Comparison of ENCODE assay signal across 8 cellular contexts in the genomic region with DNA sequence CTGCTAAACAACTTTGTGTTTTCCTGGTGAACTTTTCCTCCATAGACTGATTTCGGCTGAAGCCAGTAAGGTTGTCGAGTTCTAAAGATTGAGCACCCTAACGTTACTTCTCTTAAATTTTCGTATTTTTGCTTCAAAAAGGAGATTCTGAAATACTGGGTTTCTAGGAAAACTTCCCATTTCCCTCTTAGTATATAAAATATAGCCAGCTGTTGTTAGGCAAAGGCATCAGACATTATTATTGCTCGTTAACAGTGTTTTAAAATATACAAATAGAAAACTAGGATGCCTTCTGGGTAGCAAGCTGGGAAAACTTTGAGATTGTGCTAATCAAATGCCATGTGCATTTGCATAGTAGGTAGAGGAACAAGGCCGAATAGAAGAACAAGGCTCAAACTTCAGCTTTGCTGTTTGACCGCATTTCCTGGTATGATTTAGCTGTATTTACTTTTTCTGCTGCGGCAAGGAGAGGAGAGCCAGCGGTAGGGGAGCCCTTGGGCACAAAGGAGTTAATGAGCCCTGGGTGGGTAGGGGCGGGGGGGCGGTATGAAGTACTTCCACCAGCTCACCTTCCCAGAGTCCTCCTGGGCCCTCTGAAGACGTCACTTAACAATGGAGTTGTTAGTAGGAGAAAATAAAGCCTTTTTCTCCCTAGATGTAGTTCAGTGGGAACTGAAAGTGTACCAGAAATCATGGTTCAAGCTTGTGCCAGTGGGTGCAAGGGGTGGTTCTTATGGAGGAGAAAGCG.
DNase-seq lines count a peak whose midpoint lies in the region; ATAC-seq and TF ChIP-seq lines count a peak whose summit lies in the region.

No MANE protein-coding gene starts in this region.

- ATAC-seq in HG03520 (IDR thresholded peaks at IDR 0.05; ENCODE audit: unreplicated experiment) (peak; percentile 69), HG03378 (IDR thresholded peaks at IDR 0.05; ENCODE audit: unreplicated experiment) (no peak)

- peak overlapping the region; percentile 82 for H3K27ac ChIP-seq in iPS-20b (ENCODE audit: low read length)

- TF ChIP-seq CTCF in BE2C (IDR thresholded peaks at IDR 0.05; ENCODE audit: low read depth, low read length), result no peak

- H3K9ac ChIP-seq in iPS-20b (ENCODE audit: low read depth, low read length), result peak overlapping the region; percentile 78; the same call in 1 of the 2 replicates

- DNase-seq in activated T-cell treated with anti-CD3 and anti-CD28 coated beads for 48 hours (ENCODE audit: low read depth) (peak; percentile 13), activated T-cell treated with anti-CD3 and anti-CD28 coated beads for 4 hours (no peak), SHP77 (lab: John Stamatoyannopoulos, UW) (peak; percentile 72 to 74), BE2C (no peak)
- no peak for DNase-seq in activated CD4-positive, CD25-positive, alpha-beta regulatory T cell (lab: John Stamatoyannopoulos, UW)

- H3K36me3 ChIP-seq in iPS-20b (ENCODE audit: insufficient read depth, low read depth, low read length) (peaks cover 15% of the 10 kb centered on the region; the same call in 1 of the 2 replicates), BE2C (peaks cover 20% of the 10 kb centered on the region)

- H3K9me3 ChIP-seq in iPS-20b (ENCODE audit: insufficient read depth, low read depth, low read length) (no peaks in the 10 kb centered on the region), BE2C (no peaks in the 10 kb centered on the region)

- H3K4me3 ChIP-seq in iPS-20b (ENCODE audit: low read length), result peak overlapping the region; percentile 53; the same call in 1 of the 2 replicates
- H3K4me3 ChIP-seq in BE2C (ENCODE audit: low read depth, low read length), result no peak overlapping the region

- H3K27me3 ChIP-seq in iPS-20b (ENCODE audit: insufficient read depth, low read length) (no peaks in the 10 kb centered on the region), BE2C (no peaks in the 10 kb centered on the region)

- H3K4me1 ChIP-seq in iPS-20b (ENCODE audit: insufficient read depth, low read length), result peaks cover 39% of the 10 kb centered on the region
- no peaks in the 10 kb centered on the region; the same call in none of the 2 replicates for H3K4me1 ChIP-seq in BE2C

Comparison
In these comparisons a context has a peak if more than half of its experiments do, and no peak if none do; other contexts are left out.
1. DNase-seq: peak in activated T-cell treated with anti-CD3 and anti-CD28 coated beads for 48 hours (single experiment) and SHP77 (2 of 2); none in activated T-cell treated with anti-CD3 and anti-CD28 coated beads for 4 hours (single experiment), BE2C (single experiment) and activated CD4-positive, CD25-positive, alpha-beta regulatory T cell (0 of 4).